Comparison of ENCODE assay signal across 19 cellular contexts in genomic region chr15:98528056-98528725, GRCh38.
"Had no signal": no experiment of that assay in that cellular context is flagged by ENCODE, and none has a peak within 500 bp of the region (broad histone marks: within the 10 kb centered on the region; RNA-seq: fewer than 3 reads in every experiment).

No MANE protein-coding gene starts in this region.

- ATAC-seq: foreskin keratinocyte, lower lobe of right lung had no signal

- H3K36me3 ChIP-seq: colonic mucosa, left ventricle myocardium inferior, lower lobe of right lung, right atrium auricular region, sigmoid colon, stomach, thoracic aorta had no signal

- H3K27ac ChIP-seq: colonic mucosa, foreskin keratinocyte, left ventricle myocardium inferior, lower lobe of right lung, right atrium auricular region, sigmoid colon, stomach, thoracic aorta had no signal

- H3K9me3 ChIP-seq: colonic mucosa, left ventricle myocardium inferior, lower lobe of right lung, right atrium auricular region, sigmoid colon, stomach, thoracic aorta had no signal

- FAIRE-seq: keratinocyte, small intestine had no signal

- DNase-seq: colonic mucosa; dermis blood vessel endothelial cell; foreskin keratinocyte; immature natural killer cell; left ventricle myocardium inferior; lower lobe of right lung; mesenchymal stem cell; naive B cell; occipital lobe; sigmoid colon; small intestine; stimulated activated CD4-positive, alpha-beta T cell treated with anti-CD3 and anti-CD28 coated beads, Interleukin-12 subunit alpha, Interleukin-12 subunit beta, amount 100 ng/mL, for 4 hours; stimulated activated naive CD4-positive, alpha-beta T cell; stomach; substantia nigra; trophoblast cell had no signal

- H3K4me1 ChIP-seq: colonic mucosa, foreskin keratinocyte, left ventricle myocardium inferior, lower lobe of right lung, right atrium auricular region had no signal

- H3K4me3 ChIP-seq: colonic mucosa, left ventricle myocardium inferior, lower lobe of right lung, right atrium auricular region, sigmoid colon, stomach, thoracic aorta had no signal

- H3K27me3 ChIP-seq: colonic mucosa, right atrium auricular region, sigmoid colon, stomach had no signal
